ENCODE assay signal across 8 cellular contexts in the genomic region with DNA sequence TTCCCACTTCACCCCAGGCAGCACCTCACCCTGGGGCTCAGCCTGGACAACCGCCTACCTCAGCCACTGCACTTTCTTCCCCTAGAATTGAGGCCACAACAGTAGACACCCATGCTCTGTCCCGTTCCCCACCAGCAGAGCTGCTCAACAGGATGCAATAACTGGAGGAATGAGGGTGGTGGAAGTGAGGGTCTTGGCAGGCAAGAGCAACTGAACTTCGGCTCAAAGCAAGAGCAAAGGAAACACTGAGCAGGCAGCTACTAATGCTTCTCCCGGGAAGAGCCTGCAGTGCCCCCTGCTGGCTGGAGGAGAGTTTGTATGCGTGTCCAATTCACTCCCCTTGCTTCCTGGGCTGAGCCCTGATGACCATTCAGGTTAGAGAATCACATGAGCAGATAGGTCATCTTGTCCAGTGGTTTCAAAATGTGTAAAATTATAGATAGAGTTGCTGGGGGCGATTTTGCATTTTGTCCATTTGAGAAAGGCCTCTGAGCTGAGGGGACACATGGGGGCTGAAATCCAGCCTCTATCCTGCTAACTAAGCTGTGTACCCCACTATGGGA. TPM values are rescaled to one million over a fixed set of nuclear protein-coding genes. Genes with fewer than 3 reads are reported as not detected.
A peak's percentile ranks its signal among the peaks of the same experiment; 100 is the strongest.
DNase-seq lines count a peak whose midpoint lies in the region; ATAC-seq lines count a peak whose summit lies in the region.

No MANE protein-coding gene starts in this region.

- DNase-seq in GDM1 (lab: John Stamatoyannopoulos, UW) = peak; percentile 44
- peak; percentile 30 for DNase-seq in KG1 (lab: John Stamatoyannopoulos, UW)
- DNase-seq in SHP77 treated with DMSO at 0.1 percent for 48 hours (lab: John Stamatoyannopoulos, UW) = peak; percentile 47
- DNase-seq in activated gamma-delta T cell treated with anti-CD3 and anti-CD28 coated beads, Interleukin-2, amount 50 U/mL, for 16 hours (ENCODE audit: low read depth) = peak; percentile 33
- DNase-seq in Right ventricle myocardium superior = peak; percentile 82
- DNase-seq in pulmonary artery endothelial cell (ENCODE audit: low read depth, low spot score) = peak; percentile 5

- peak; percentile 41 for ATAC-seq in Right ventricle myocardium superior (ENCODE audit: poor library complexity)
- no peak for ATAC-seq in GM19328 (IDR thresholded peaks at IDR 0.05; ENCODE audit: unreplicated experiment)
- no peak for ATAC-seq in HG02678 (IDR thresholded peaks at IDR 0.05; ENCODE audit: unreplicated experiment)

- intact Hi-C loops in Right ventricle myocardium superior (cut with DNase I) = loop anchor here (5.0 kb wide), 1 partner anchor 59 kb away; no protein-coding TSS in a partner anchor

RNA-seq across cellular contexts. Expression of a gene that starts 13.9 kb away (rescaled TPM):
- total RNA-seq in Right ventricle myocardium superior = 30.4 TPM
- total RNA-seq in pulmonary artery endothelial cell = not detected in 2 replicates

RNA-seq across cellular contexts. Expression of a gene that starts 18.6 kb away (rescaled TPM):
- total RNA-seq in Right ventricle myocardium superior = 16.9 TPM
- total RNA-seq in pulmonary artery endothelial cell = not detected in 2 replicates

RNA-seq across cellular contexts. Expression of a gene that starts 33.2 kb away (rescaled TPM):
- 2.8 TPM for total RNA-seq in Right ventricle myocardium superior
- total RNA-seq in pulmonary artery endothelial cell = not detected in 2 replicates

Comparison
In these comparisons a context has a peak if more than half of its experiments do, and no peak if none do; other contexts are left out.
1. DNase-seq: peak in every context shown above with its lines; median percentile 82 in Right ventricle myocardium superior; 47 in SHP77 treated with DMSO at 0.1 percent for 48 hours; 44 in GDM1; 33 in activated gamma-delta T cell treated with anti-CD3 and anti-CD28 coated beads, Interleukin-2, amount 50 U/mL, for 16 hours; 30 in KG1; 5 in pulmonary artery endothelial cell.
2. RNA of a gene that starts 13.9 kb away (total RNA-seq): 30.4 TPM in Right ventricle myocardium superior (single experiment); not detected in pulmonary artery endothelial cell; every median in the first group is over 10 times any median in the second.
3. RNA of a gene that starts 18.6 kb away (total RNA-seq): 16.9 TPM in Right ventricle myocardium superior (single experiment); not detected in pulmonary artery endothelial cell; every median in the first group is over 10 times any median in the second.